Comparison of ENCODE assay signal across 17 cellular contexts in genomic region chr1:48691429-48692001, GRCh38.
DNase-seq lines count a peak whose midpoint lies in the region; ATAC-seq and TF ChIP-seq lines count a peak whose summit lies in the region.
"Had no signal": no experiment of that assay in that cellular context is flagged by ENCODE, and none has a peak within 500 bp of the region (broad histone marks: within the 10 kb centered on the region; RNA-seq: fewer than 3 reads in every experiment).

No MANE protein-coding gene starts in this region.

- H3K4me3 Mint-ChIP-seq in endodermal cell: no peak overlapping the region
- H3K4me3 Mint-ChIP-seq: naive thymus-derived CD8-positive, alpha-beta T cell had no signal

- H3K27me3 ChIP-seq in endodermal cell (ENCODE audit: control insufficient read depth, insufficient read depth, low read length, poor library complexity, severe bottlenecking): peaks cover 10% of the 10 kb centered on the region

- H3K9me3 Mint-ChIP-seq in endodermal cell: no peaks in the 10 kb centered on the region
- H3K9me3 Mint-ChIP-seq: naive thymus-derived CD8-positive, alpha-beta T cell had no signal

- DNase-seq in myocyte (ENCODE audit: low read depth) (peak; percentile 13), epidermal melanocyte (ENCODE audit: insufficient read length, low spot score) (no peak), endodermal cell (no peak), NCI-H526 (lab: John Stamatoyannopoulos, UW) (no peak)
- DNase-seq: activated CD8-positive, alpha-beta memory T cell treated with anti-CD3 and anti-CD28 coated beads, Interleukin-2, amount 50 U/mL, for 4 hours; C1 segment of cervical spinal cord; DND-41; left ventricle myocardium inferior; naive thymus-derived CD8-positive, alpha-beta T cell; NCI-H2171; PC-3 had no signal

- ATAC-seq in GM18868 (IDR thresholded peaks at IDR 0.05; ENCODE audit: unreplicated experiment): peak; percentile 38
- ATAC-seq in GM21447 (IDR thresholded peaks at IDR 0.05; ENCODE audit: unreplicated experiment): peak; percentile 51
- ATAC-seq in HG03139 (IDR thresholded peaks at IDR 0.05; ENCODE audit: unreplicated experiment): peak; percentile 58
- ATAC-seq in GM21786 (IDR thresholded peaks at IDR 0.05; ENCODE audit: unreplicated experiment): no peak
- ATAC-seq: naive thymus-derived CD8-positive, alpha-beta T cell; PC-3 had no signal

- H3K4me1 Mint-ChIP-seq in endodermal cell: peaks cover 30% of the 10 kb centered on the region
- H3K4me1 Mint-ChIP-seq: naive thymus-derived CD8-positive, alpha-beta T cell had no signal

- no peak for TF ChIP-seq CTCF in endodermal cell (conservative IDR thresholded peaks at IDR 0.05)

- no peak overlapping the region for H3K9ac ChIP-seq in endodermal cell (ENCODE audit: extremely low read depth, low read length, poor library complexity, severe bottlenecking)

- H3K27ac Mint-ChIP-seq in endodermal cell: no peak overlapping the region
- H3K27ac Mint-ChIP-seq: naive thymus-derived CD8-positive, alpha-beta T cell had no signal

- 85 to 86% methylated on average over 3 to 5 of the region's 5 CpGs for WGBS in endodermal cell (ENCODE audit: insufficient coverage in 1 of 2, insufficient read length in 1 of 2), 2 experiments

- H3K27ac ChIP-seq in endodermal cell (ENCODE audit: low read depth, low read length): no peak overlapping the region
- H3K27ac ChIP-seq: epithelial cell of prostate, HL-60, left ventricle myocardium inferior had no signal

- peaks cover 11% of the 10 kb centered on the region for H3K4me1 ChIP-seq in endodermal cell (ENCODE audit: control insufficient read depth, insufficient read depth, low read length)
- H3K4me1 ChIP-seq: left ventricle myocardium inferior had no signal

- no peak overlapping the region for H3K4me3 ChIP-seq in endodermal cell (ENCODE audit: low read length)
- H3K4me3 ChIP-seq: left ventricle myocardium inferior had no signal

- no peaks in the 10 kb centered on the region for H3K36me3 ChIP-seq in endodermal cell (ENCODE audit: control insufficient read depth, insufficient read depth, low read length)
- H3K36me3 ChIP-seq: left ventricle myocardium inferior had no signal

- no peaks in the 10 kb centered on the region for H3K36me3 Mint-ChIP-seq in endodermal cell (ENCODE audit: low read depth)
- H3K36me3 Mint-ChIP-seq: naive thymus-derived CD8-positive, alpha-beta T cell had no signal

- peaks cover 32% of the 10 kb centered on the region for H3K27me3 Mint-ChIP-seq in endodermal cell (ENCODE audit: insufficient read depth)

- H3K9me3 ChIP-seq in endodermal cell (ENCODE audit: control insufficient read depth, low read length): no peaks in the 10 kb centered on the region
- H3K9me3 ChIP-seq: left ventricle myocardium inferior had no signal
